In genomic region chr2:113858764-113859163, GRCh38 we compare ENCODE assay signal across 12 cellular contexts. TPM values are rescaled to one million over a fixed set of nuclear protein-coding genes. Genes with fewer than 3 reads are reported as not detected.
DNase-seq lines count a peak whose midpoint lies in the region; ATAC-seq, FAIRE-seq and TF ChIP-seq lines count a peak whose summit lies in the region.
"Had no signal": no experiment of that assay in that cellular context is flagged by ENCODE, and none has a peak within 500 bp of the region (broad histone marks: within the 10 kb centered on the region; RNA-seq: fewer than 3 reads in every experiment).

No MANE protein-coding gene starts in this region.

- H3K9ac ChIP-seq in K562 (ENCODE audit: insufficient read depth in 1 of 2, low read depth in 2 of 2, low read length in 2 of 2) = no peak overlapping the region

- no peaks in the 10 kb centered on the region for H4K20me1 ChIP-seq in K562 (replicated peaks; ENCODE audit: control insufficient read depth, insufficient read depth, low read length)

- no peaks in the 10 kb centered on the region for H3K79me2 ChIP-seq in K562 (ENCODE audit: control insufficient read depth, insufficient read depth, low read length)

- in situ Hi-C loops in K562 (cut with MboI) = no loop called here

- BruUV-seq in K562 (replicated peaks; lab: Mats Ljungman, UMichigan) = no TSS peak

- H3K36me3 ChIP-seq in K562 (ENCODE audit: control insufficient read depth, insufficient read depth, low read length) = no peaks in the 10 kb centered on the region
- no peaks in the 10 kb centered on the region for H3K36me3 ChIP-seq in stomach

- H2AFZ ChIP-seq in K562 (ENCODE audit: low read depth, low read length) = peak overlapping the region; percentile 86

- peak; percentile 94 for DNase-seq in AG10803 (ENCODE audit: low read depth)
- peak; percentile 83 for DNase-seq in LHCN-M2 (ENCODE audit: low read depth)
- DNase-seq in K562 (ENCODE audit: extremely low read depth in 1 of 4, low spot score in 3 of 4) = peak; percentile 13 to 79 (median 39)
- DNase-seq in lung microvascular endothelial cell (ENCODE audit: low read depth in 2 of 2) = peak; percentile 5 to 91
- DNase-seq in stomach = no peak
- DNase-seq in stimulated activated CD4-positive, alpha-beta T cell treated with anti-CD3 and anti-CD28 coated beads, Interleukin-4, amount 100 ng/mL, for 24 hours = no peak
- DNase-seq in NCI-H82 treated with DMSO at 0.1 percent for 48 hours (lab: John Stamatoyannopoulos, UW; ENCODE audit: unreplicated experiment) = no peak
- no peak for DNase-seq in activated CD4-positive, alpha-beta memory T cell treated with anti-CD3 and anti-CD28 coated beads, Interleukin-2, amount 10 ng/mL, durations not matched to agents 7 days and 5 days
- DNase-seq: activated CD8-positive, alpha-beta memory T cell treated with anti-CD3 and anti-CD28 coated beads for 24 hours; islet precursor cell; right cardiac atrium had no signal

- H3K4me2 ChIP-seq in K562 (ENCODE audit: insufficient read depth, low read length) = no peak overlapping the region

- no peak overlapping the region for H3K4me3 Mint-ChIP-seq in activated CD4-positive, alpha-beta memory T cell treated with anti-CD3 and anti-CD28 coated beads, Interleukin-2, amount 10 ng/mL, durations not matched to agents 7 days and 5 days

- H3K4me3 ChIP-seq in AG10803 (ENCODE audit: low read length) (no peak overlapping the region), K562 (no peak overlapping the region), stomach (no peak overlapping the region)

- TF ChIP-seq CTCF in AG10803 (conservative IDR thresholded peaks at IDR 0.05; ENCODE audit: low read length) (no peak), K562 (IDR thresholded peaks at IDR 0.05 in 2 of 3, conservative IDR thresholded peaks at IDR 0.05 in 1 of 3; ENCODE audit: insufficient read depth in 2 of 3, low read depth in 1 of 3, low read length in 3 of 3) (no peak), stomach (IDR thresholded peaks at IDR 0.05) (no peak)

- ATAC-seq in K562 = peak; percentile 90

- peaks cover 3% of the 10 kb centered on the region for H3K36me3 Mint-ChIP-seq in activated CD4-positive, alpha-beta memory T cell treated with anti-CD3 and anti-CD28 coated beads, Interleukin-2, amount 10 ng/mL, durations not matched to agents 7 days and 5 days (ENCODE audit: low read depth)

- peaks cover 2% of the 10 kb centered on the region for H3K27me3 Mint-ChIP-seq in activated CD4-positive, alpha-beta memory T cell treated with anti-CD3 and anti-CD28 coated beads, Interleukin-2, amount 10 ng/mL, durations not matched to agents 7 days and 5 days

- CTCF ChIA-PET in K562 (lab: Yijun Ruan, JAX; ENCODE audit: low intra/inter-chr PET ratio) = no interaction called here
- CTCF ChIA-PET in activated CD4-positive, alpha-beta memory T cell treated with anti-CD3 and anti-CD28 coated beads, Interleukin-2, amount 10 ng/mL, durations not matched to agents 7 days and 5 days (lab: Charles Lee) = no interaction called here

- H3K27me3 ChIP-seq in K562 (ENCODE audit: control insufficient read depth in 2 of 2, insufficient read depth in 2 of 2, low read length in 2 of 2) = no peaks in the 10 kb centered on the region
- no peaks in the 10 kb centered on the region for H3K27me3 ChIP-seq in stomach

- H3K4me1 ChIP-seq in K562 (replicated peaks in 1 of 2; ENCODE audit: control insufficient read depth in 2 of 2, insufficient read depth in 2 of 2, low read length in 2 of 2) = peaks cover 0 to 13% of the 10 kb centered on the region in 2 experiments; a peak in 4 of 5 replicates
- no peaks in the 10 kb centered on the region for H3K4me1 ChIP-seq in stomach

- WGBS in K562 (ENCODE audit: insufficient coverage, low coverage, missing lambda C conversion rate) = 36% methylated on average over 5 of the region's 5 CpGs
- 80 to 96% (median 92%) methylated on average over 5 of the region's 5 CpGs for WGBS in stomach, 5 donors

- H3K27ac Mint-ChIP-seq in activated CD4-positive, alpha-beta memory T cell treated with anti-CD3 and anti-CD28 coated beads, Interleukin-2, amount 10 ng/mL, durations not matched to agents 7 days and 5 days = no peak overlapping the region

- POLR2A ChIA-PET in K562 (lab: Yijun Ruan, JAX) = no interaction called here
- POLR2A ChIA-PET in activated CD4-positive, alpha-beta memory T cell treated with anti-CD3 and anti-CD28 coated beads, Interleukin-2, amount 10 ng/mL, durations not matched to agents 7 days and 5 days (lab: Charles Lee) = no interaction called here

- H3K4me1 Mint-ChIP-seq in activated CD4-positive, alpha-beta memory T cell treated with anti-CD3 and anti-CD28 coated beads, Interleukin-2, amount 10 ng/mL, durations not matched to agents 7 days and 5 days = no peaks in the 10 kb centered on the region

- H3K9me3 ChIP-seq in K562 (replicated peaks; ENCODE audit: control insufficient read depth, insufficient read depth, low read depth, low read length) (no peaks in the 10 kb centered on the region), stomach (no peaks in the 10 kb centered on the region)

- intact Hi-C loops in K562 (cut with micrococcal nuclease) = no loop called here
- intact Hi-C loops in stomach (cut with DNase I; ENCODE audit: low total_unique reads) = no loop called here

- H3K27ac ChIP-seq in K562 (ENCODE audit: extremely low read depth, low read depth, low read length) (peak overlapping the region; percentile 78; the same call in 2 of the 3 replicates), stomach (no peak overlapping the region)

- no peak for TF ChIP-seq RAD21 in K562 (CRISPR knock-in tag; conservative IDR thresholded peaks at IDR 0.05 in 1 of 2, IDR thresholded peaks at IDR 0.05 in 1 of 2)

- peak; percentile 91 for FAIRE-seq in K562 (lab: Jason Lieb, UNC)
- FAIRE-seq: colon had no signal

- H3K9me3 Mint-ChIP-seq in activated CD4-positive, alpha-beta memory T cell treated with anti-CD3 and anti-CD28 coated beads, Interleukin-2, amount 10 ng/mL, durations not matched to agents 7 days and 5 days = no peaks in the 10 kb centered on the region

- TF ChIP-seq POLR2A in K562 (conservative IDR thresholded peaks at IDR 0.05) (no peak), stomach (IDR thresholded peaks at IDR 0.05) (no peak)

- no peaks in the 10 kb centered on the region for H3K9me1 ChIP-seq in K562 (ENCODE audit: control insufficient read depth, insufficient read depth, low read length)

- no peak; the same call in 1 of the 2 replicates for TF ChIP-seq EP300 in K562 (IDR thresholded peaks at IDR 0.05; ENCODE audit: low read length)
- no peak for TF ChIP-seq EP300 in stomach (IDR thresholded peaks at IDR 0.05)

TF ChIP-seq in K562, 482 proteins besides CTCF, POLR2A, EP300 and RAD21 (continues in another document):
- TF ChIP-seq DPF2 (IDR thresholded peaks at IDR 0.05) (peak; percentile 87), SMARCA5 (IDR thresholded peaks at IDR 0.05) (no peak), BACH1 (tag; IDR thresholded peaks at IDR 0.05) (peak; percentile 94), CHD1 (IDR thresholded peaks at IDR 0.05; ENCODE audit: low read length) (no peak), ZNF316 (IDR thresholded peaks at IDR 0.05) (peak; percentile 98), FUS (optimal IDR thresholded peaks at IDR 0.05; ENCODE audit: low read depth, low read length) (no peak), SMARCC2 (IDR thresholded peaks at IDR 0.05; ENCODE audit: low read depth) (peak; percentile 49; the same call in 1 of the 2 replicates), CTBP1 (IDR thresholded peaks at IDR 0.05; ENCODE audit: borderline replicate concordance) (0 out of 2 replicates have a peak, but pooled peaks have one; percentile 40), OTX1 (CRISPR knock-in tag; IDR thresholded peaks at IDR 0.05) (no peak), TEAD1 (CRISPR knock-in tag; IDR thresholded peaks at IDR 0.05) (0 out of 4 replicates have a peak, but pooled peaks of 1 of the 2 experiments have one; percentile 27), NFE2 (IDR thresholded peaks at IDR 0.05; ENCODE audit: low read depth) (peak; percentile 97)
- TF ChIP-seq, protein P1, sequence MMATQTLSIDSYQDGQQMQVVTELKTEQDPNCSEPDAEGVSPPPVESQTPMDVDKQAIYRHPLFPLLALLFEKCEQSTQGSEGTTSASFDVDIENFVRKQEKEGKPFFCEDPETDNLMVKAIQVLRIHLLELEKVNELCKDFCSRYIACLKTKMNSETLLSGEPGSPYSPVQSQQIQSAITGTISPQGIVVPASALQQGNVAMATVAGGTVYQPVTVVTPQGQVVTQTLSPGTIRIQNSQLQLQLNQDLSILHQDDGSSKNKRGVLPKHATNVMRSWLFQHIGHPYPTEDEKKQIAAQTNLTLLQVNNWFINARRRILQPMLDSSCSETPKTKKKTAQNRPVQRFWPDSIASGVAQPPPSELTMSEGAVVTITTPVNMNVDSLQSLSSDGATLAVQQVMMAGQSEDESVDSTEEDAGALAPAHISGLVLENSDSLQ (IDR thresholded peaks at IDR 0.05) = peak; percentile 40; the same call in 1 of the 2 replicates

RNA-seq across cellular contexts. Expression of gene ACTR3, which starts 31.1 kb away (rescaled TPM):
- 307 and 331 TPM in 2 replicates for total RNA-seq in LHCN-M2 (2014; rRNA removed)
- polyA plus RNA-seq in LHCN-M2 (2012) = 276 TPM
- 59.8 and 145 TPM in 2 replicates for total RNA-seq in K562 (2011; cell fraction: chromatin; rRNA removed; ENCODE audit: low replicate concordance)
- total RNA-seq in K562 (2011; cell fraction: nucleolus; rRNA removed) = 44.6 and 49.2 TPM in 2 replicates
- total RNA-seq in K562 (2011; cell fraction: nucleoplasm; rRNA removed) = 65.8 and 108 TPM in 2 replicates
- total RNA-seq in K562 (2014; rRNA removed) = 142 and 192 TPM in 2 replicates
- total RNA-seq in K562 (2014; rRNA removed; fragmentation: Illumina TruSeq; extraction: Trizol) = 273 and 317 TPM in 2 replicates
- total RNA-seq in K562 (2015; rRNA removed; fragmentation: Illumina TruSeq; extraction: Trizol) = 263 and 277 TPM in 2 replicates
- total RNA-seq in K562 (2021) = 307 and 310 TPM in 2 replicates
- 246 and 354 TPM in 2 replicates for polyA plus RNA-seq in K562 (2011; rRNA removed)
- polyA plus RNA-seq in K562 (2011; cell fraction: cytosol; rRNA removed) = 68.8 and 143 TPM in 2 replicates
- polyA plus RNA-seq in K562 (2011; cell fraction: nucleus; rRNA removed) = 48.3 and 83.7 TPM in 2 replicates
- polyA plus RNA-seq in K562 (2012) = 219 and 220 TPM in 2 replicates
- polyA plus RNA-seq in K562 (2014; fragmentation: Illumina TruSeq; extraction: Trizol) = 236 and 249 TPM in 2 replicates
- 10 to 100 TPM; 49.0 to 65.1 TPM for polyA plus RNA-seq in K562 (2014; fragmentation: Nextera tagmentation; extraction: Ambion mirVana)
- polyA plus RNA-seq in K562 (2014; rRNA removed) = 205 and 213 TPM in 2 replicates
- 455 and 468 TPM in 2 replicates for polyA minus RNA-seq in K562 (2011; rRNA and poly(A)+ RNA removed)
- 213 and 229 TPM in 2 replicates for polyA minus RNA-seq in K562 (2011; cell fraction: cytosol; rRNA and poly(A)+ RNA removed)
- polyA minus RNA-seq in K562 (2011; cell fraction: nucleus; rRNA and poly(A)+ RNA removed) = 50.5 and 86.9 TPM in 2 replicates
- 60.5 and 63.6 TPM in 2 replicates for total RNA-seq in lung microvascular endothelial cell
- total RNA-seq in stomach = 100 to 1,000 TPM in 4 of 5 donors, 10 to 100 TPM in 1; 82.6 to 189 (median 111) TPM
- 10 to 100 TPM; 41.6 to 94.7 (median 70.0) TPM for polyA plus RNA-seq in stomach
- total RNA-seq in activated CD4-positive, alpha-beta memory T cell treated with anti-CD3 and anti-CD28 coated beads, Interleukin-2, amount 10 ng/mL, durations not matched to agents 7 days and 5 days = 100 to 1,000 TPM; 580 to 592 TPM

Comparison
In these comparisons a context has a peak if more than half of its experiments do, and no peak if none do; other contexts are left out.
1. DNase-seq: peak in AG10803 (single experiment), LHCN-M2 (single experiment), K562 (4 of 4) and lung microvascular endothelial cell (2 of 2); none in stomach (single experiment), stimulated activated CD4-positive, alpha-beta T cell treated with anti-CD3 and anti-CD28 coated beads, Interleukin-4, amount 100 ng/mL, for 24 hours (single experiment), NCI-H82 treated with DMSO at 0.1 percent for 48 hours (single experiment) and activated CD4-positive, alpha-beta memory T cell treated with anti-CD3 and anti-CD28 coated beads, Interleukin-2, amount 10 ng/mL, durations not matched to agents 7 days and 5 days (single experiment).